Comparison of ENCODE assay signal across 1 cellular context in genomic region chr19:18425515-18426415, GRCh38.
TF ChIP-seq lines count a peak whose summit lies in the region.

No MANE protein-coding gene starts in this region.

TF ChIP-seq in GM23338, 12 proteins besides CTCF, POLR2A, EP300 and RAD21 (continued from another document):
- TF ChIP-seq ZNF462 (CRISPR knock-in tag; IDR thresholded peaks at IDR 0.05) (no peak), NANOG (IDR thresholded peaks at IDR 0.05; ENCODE audit: borderline replicate concordance) (no peak), EZH2 (IDR thresholded peaks at IDR 0.05; ENCODE audit: low read depth, unreplicated experiment) (no peak), REST (IDR thresholded peaks at IDR 0.05; ENCODE audit: unreplicated experiment) (no peak)
TF ChIP-seq in GM23338: peak in this region for 0.
